Comparison of ENCODE assay signal across 8 cellular contexts in genomic region chr2:241391892-241392665, GRCh38. TPM values are rescaled to one million over a fixed set of nuclear protein-coding genes. Genes with fewer than 3 reads are reported as not detected.
DNase-seq lines count a peak whose midpoint lies in the region; ATAC-seq and TF ChIP-seq lines count a peak whose summit lies in the region.

No MANE protein-coding gene starts in this region.

- no peak overlapping the region for H3K4me3 ChIP-seq in HCT116 (replicated peaks in 1 of 2; ENCODE audit: low read depth in 1 of 2, low read length in 2 of 2)

- peaks cover 16% of the 10 kb centered on the region for H3K36me3 Mint-ChIP-seq in CD4-positive, alpha-beta T cell (ENCODE audit: low read depth)
- peaks cover 10% of the 10 kb centered on the region for H3K36me3 Mint-ChIP-seq in WTC11

- H3K27ac Mint-ChIP-seq in CD4-positive, alpha-beta T cell: no peak overlapping the region
- H3K27ac Mint-ChIP-seq in WTC11: no peak overlapping the region

- no peak overlapping the region for H2AFZ ChIP-seq in HCT116 (ENCODE audit: low read depth, low read length, poor library complexity, severe bottlenecking)

- H3K9ac ChIP-seq in HCT116 (ENCODE audit: low read length): no peak overlapping the region

- TF ChIP-seq RAD21 in HCT116 (IDR thresholded peaks at IDR 0.05; ENCODE audit: low read depth): peak; percentile 65

- peak; percentile 32 for TF ChIP-seq CTCF in CD4-positive, alpha-beta T cell (IDR thresholded peaks at IDR 0.05)
- TF ChIP-seq CTCF in HCT116 (IDR thresholded peaks at IDR 0.05 in 2 of 3, conservative IDR thresholded peaks at IDR 0.05 in 1 of 3; ENCODE audit: borderline replicate concordance in 1 of 3, insufficient read depth in 1 of 3, low read depth in 2 of 3, low read length in 2 of 3) (peak; percentile 16 to 49 (median 48); a peak in 5 of 6 replicates), WTC11 (IDR thresholded peaks at IDR 0.05) (no peak)

- RAD21 ChIA-PET in HCT116 (lab: Charles Lee; ENCODE audit: low non-redundant PET in 1 of 2, low total read pairs in 2 of 2, uncharacterized antibody in 2 of 2, unreplicated experiment in 2 of 2): interaction anchor here in 1 of 2 experiments (1.2 kb wide), 1 partner anchor 18 kb away, joined by 3 read pairs; no protein-coding TSS in a partner anchor

- TF ChIP-seq POLR2A in HCT116 (IDR thresholded peaks at IDR 0.05; ENCODE audit: borderline replicate concordance, extremely low read depth, insufficient read depth, insufficient read length): no peak

- no peaks in the 10 kb centered on the region for H3K4me1 Mint-ChIP-seq in CD4-positive, alpha-beta T cell (ENCODE audit: low read depth)
- 0 out of 2 replicates have a peak, but pooled peaks cover 6% of the 10 kb centered on the region for H3K4me1 Mint-ChIP-seq in WTC11

- no peak overlapping the region for H3K4me3 Mint-ChIP-seq in CD4-positive, alpha-beta T cell
- no peak overlapping the region for H3K4me3 Mint-ChIP-seq in WTC11

- no peaks in the 10 kb centered on the region; the same call in 1 of the 2 replicates for H3K79me2 ChIP-seq in HCT116 (ENCODE audit: insufficient read depth, low read length)

- DNase-seq in CD4-positive, alpha-beta T cell: peak in 1 of 10 experiments; percentile 8
- DNase-seq in HCT116 (ENCODE audit: low read depth, low spot score) (peak; percentile 22), WTC11 (ENCODE audit: low spot score) (peak; percentile 27), inferior parietal cortex (ENCODE audit: extremely low spot score) (peak; percentile 53), NCI-H128 (lab: John Stamatoyannopoulos, UW; ENCODE audit: unreplicated experiment) (no peak)

- no peaks in the 10 kb centered on the region for H4K20me1 ChIP-seq in HCT116 (ENCODE audit: insufficient read depth)

- intact Hi-C loops in CD4-positive, alpha-beta T cell (cut with DNase I, micrococcal nuclease): no loop called here
- intact Hi-C loops in HCT116 (cut with micrococcal nuclease): no loop called here

- no peaks in the 10 kb centered on the region for H3K36me3 ChIP-seq in HCT116 (ENCODE audit: control insufficient read depth in 1 of 2, insufficient read depth in 2 of 2, low read length in 2 of 2)

- no peak overlapping the region for H3K4me2 ChIP-seq in HCT116 (ENCODE audit: low read length)

- no peak overlapping the region for H3K27ac ChIP-seq in CD4-positive, alpha-beta T cell (ENCODE audit: low read depth, low read length)
- H3K27ac ChIP-seq in HCT116 (ENCODE audit: low read depth, low read length): no peak overlapping the region

- H3K4me1 ChIP-seq in HCT116 (ENCODE audit: control insufficient read depth in 1 of 2, insufficient read depth in 2 of 2, low read length in 2 of 2): no peaks in the 10 kb centered on the region

- peaks cover 2% of the 10 kb centered on the region for H3K9me3 Mint-ChIP-seq in CD4-positive, alpha-beta T cell
- peaks cover 7% of the 10 kb centered on the region; the same call in 1 of the 2 replicates for H3K9me3 Mint-ChIP-seq in WTC11

- POLR2A ChIA-PET in CD4-positive, alpha-beta T cell (lab: Charles Lee): interaction anchor here (1.3 kb wide), 1 partner anchor 52 kb away, joined by 3 read pairs; no protein-coding TSS in a partner anchor
- POLR2A ChIA-PET in HCT116 (lab: Charles Lee): no interaction called here
- POLR2A ChIA-PET in WTC11 (lab: Charles Lee): no interaction called here

- no peak for ATAC-seq in CD4-positive, alpha-beta T cell (ENCODE audit: poor library complexity)
- ATAC-seq in HCT116: peak; percentile 87
- ATAC-seq in WTC11: peak; percentile 97
- no peak for ATAC-seq in GM19467 (IDR thresholded peaks at IDR 0.05; ENCODE audit: unreplicated experiment)
- ATAC-seq in HG02981 (IDR thresholded peaks at IDR 0.05; ENCODE audit: unreplicated experiment): no peak
- ATAC-seq in GM19452 (IDR thresholded peaks at IDR 0.05; ENCODE audit: unreplicated experiment): no peak

- BruUV-seq in HCT116 (replicated peaks; lab: Mats Ljungman, UMichigan): no TSS peak

- H3K27me3 ChIP-seq in CD4-positive, alpha-beta T cell (ENCODE audit: control insufficient read depth, insufficient read depth, low read length): no peaks in the 10 kb centered on the region
- no peaks in the 10 kb centered on the region for H3K27me3 ChIP-seq in HCT116 (ENCODE audit: insufficient read depth, low read length)

- no peaks in the 10 kb centered on the region for H3K9me3 ChIP-seq in CD4-positive, alpha-beta T cell (ENCODE audit: control insufficient read depth, low read length)
- no peaks in the 10 kb centered on the region for H3K9me3 ChIP-seq in HCT116 (ENCODE audit: control insufficient read depth in 1 of 2, insufficient read depth in 1 of 2, low read depth in 1 of 2, low read length in 2 of 2)

- H3K27me3 Mint-ChIP-seq in CD4-positive, alpha-beta T cell: no peaks in the 10 kb centered on the region
- H3K27me3 Mint-ChIP-seq in WTC11 (ENCODE audit: low read depth): no peaks in the 10 kb centered on the region

- no peaks in the 10 kb centered on the region for H3K9me2 ChIP-seq in HCT116 (ENCODE audit: insufficient read depth)

- CTCF ChIA-PET in CD4-positive, alpha-beta T cell (lab: Charles Lee): interaction anchor here (1.0 kb wide), 1 partner anchor 541 kb away, joined by 3 read pairs; no protein-coding TSS in a partner anchor
- CTCF ChIA-PET in HCT116 (lab: Charles Lee) (interaction anchor here (0.8 to 1.4 kb wide), 6 partner anchors 9 to 541 kb away, joined by 3 to 5 read pairs (median 4); no protein-coding TSS in a partner anchor), WTC11 (lab: Charles Lee) (interaction anchor here (0.6 to 2.1 kb wide), 23 partner anchors 9 to 541 kb away, joined by 3 to 12 read pairs (median 3); no protein-coding TSS in a partner anchor)

TF ChIP-seq in HCT116, 20 proteins besides CTCF, POLR2A, EP300 and RAD21:
- TF ChIP-seq JUND (IDR thresholded peaks at IDR 0.05) (no peak), TCF7L2 (IDR thresholded peaks at IDR 0.05; ENCODE audit: borderline replicate concordance, extremely low read depth, insufficient read depth, insufficient read length) (no peak), ZFX (IDR thresholded peaks at IDR 0.05) (no peak), SP1 (IDR thresholded peaks at IDR 0.05; ENCODE audit: low read depth) (no peak), SRF (IDR thresholded peaks at IDR 0.05; ENCODE audit: low read depth) (no peak), CEBPB (IDR thresholded peaks at IDR 0.05; ENCODE audit: low read depth) (no peak)
TF ChIP-seq in HCT116: peak in this region for 0.

TF ChIP-seq in WTC11, 78 proteins besides CTCF, POLR2A, EP300 and RAD21 (continues in another document):
- TF ChIP-seq ZBTB21 (CRISPR knock-in tag; IDR thresholded peaks at IDR 0.05; ENCODE audit: borderline replicate concordance) (no peak), PREB (CRISPR knock-in tag; IDR thresholded peaks at IDR 0.05; ENCODE audit: borderline replicate concordance) (no peak), USF2 (CRISPR knock-in tag; IDR thresholded peaks at IDR 0.05) (no peak), AR (CRISPR knock-in tag; IDR thresholded peaks at IDR 0.05) (no peak), MXD4 (CRISPR knock-in tag; IDR thresholded peaks at IDR 0.05; ENCODE audit: borderline replicate concordance) (no peak), E2F1 (CRISPR knock-in tag; IDR thresholded peaks at IDR 0.05) (no peak)

RNA-seq across cellular contexts. Expression of gene FARP2, which starts 36.0 kb away (rescaled TPM):
- 10 to 100 TPM; 17.2 to 18.3 TPM for total RNA-seq in CD4-positive, alpha-beta T cell
- total RNA-seq in HCT116 (2021; ENCODE audit: unreplicated experiment) (49.3 TPM), WTC11 (2021) (28.2 to 37.8 TPM (median 33.6 TPM) in 3 replicates)
- polyA plus RNA-seq in HCT116 (2012): 14.1 and 14.3 TPM in 2 replicates

Comparison
In these comparisons a context has a peak if more than half of its experiments do, and no peak if none do; other contexts are left out.
1. ATAC-seq: peak in HCT116 (single experiment) and WTC11 (single experiment); none in CD4-positive, alpha-beta T cell (single experiment), GM19467 (single experiment), HG02981 (single experiment) and GM19452 (single experiment).